ENCODE assay signal across 19 cellular contexts in the genomic region with DNA sequence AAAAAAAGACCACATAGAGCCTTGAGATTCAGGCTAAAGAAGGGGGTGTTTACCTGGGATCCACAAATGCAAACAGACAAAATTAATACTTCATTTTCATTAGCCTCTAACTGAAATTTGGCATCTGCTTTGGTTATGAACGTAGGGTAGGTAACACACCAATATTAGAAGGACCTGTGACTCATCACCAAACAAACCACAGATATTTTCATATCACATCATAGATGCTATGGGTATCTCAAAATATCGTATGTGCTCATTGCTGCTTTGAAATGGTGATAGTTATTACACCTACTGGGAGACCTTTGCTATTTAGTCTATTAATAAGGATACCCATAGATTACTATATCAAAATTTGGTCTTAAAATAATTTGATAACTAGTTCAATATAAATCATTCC.
A peak's percentile ranks its signal among the peaks of the same experiment; 100 is the strongest.
DNase-seq lines count a peak whose midpoint lies in the region; ATAC-seq, FAIRE-seq and TF ChIP-seq lines count a peak whose summit lies in the region.
"Had no signal": no experiment of that assay in that cellular context is flagged by ENCODE, and none has a peak within 500 bp of the region (broad histone marks: within the 10 kb centered on the region; RNA-seq: fewer than 3 reads in every experiment).

No MANE protein-coding gene starts in this region.

- no peak for FAIRE-seq in HepG2 (lab: Jason Lieb, UNC)

- no peak overlapping the region for H2AFZ ChIP-seq in HepG2 (ENCODE audit: low read length)
- H2AFZ ChIP-seq: GM23248 had no signal

- peak; percentile 60 for ATAC-seq in GM18867 (IDR thresholded peaks at IDR 0.05; ENCODE audit: unreplicated experiment)
- no peak for ATAC-seq in HepG2
- no peak for ATAC-seq in right cardiac atrium

- H4K20me1 ChIP-seq in HepG2 (ENCODE audit: insufficient read depth, low read length) = no peaks in the 10 kb centered on the region

- H3K79me2 ChIP-seq in HepG2 (ENCODE audit: insufficient read depth, low read length) = no peaks in the 10 kb centered on the region

- CTCF ChIA-PET in HepG2 (lab: Yijun Ruan, JAX; ENCODE audit: low intra/inter-chr PET ratio, low total read pairs) = no interaction called here

- WGBS in HepG2 (ENCODE audit: low lambda C conversion rate) = 90% methylated on average over 2 of the region's 2 CpGs
- 94% methylated on average over 2 of the region's 2 CpGs for WGBS in right cardiac atrium

- intact Hi-C loops in HepG2 (cut with micrococcal nuclease; ENCODE audit: unreplicated experiment) = no loop called here
- intact Hi-C loops in right cardiac atrium (cut with DNase I) = no loop called here

- no peak overlapping the region for H3K9ac ChIP-seq in HepG2 (ENCODE audit: insufficient read depth, low read depth, low read length)
- H3K9ac ChIP-seq: GM23248 had no signal

- H3K9me3 ChIP-seq in HepG2 (ENCODE audit: low read length) = no peaks in the 10 kb centered on the region
- no peaks in the 10 kb centered on the region for H3K9me3 ChIP-seq in right cardiac atrium (ENCODE audit: control insufficient read depth, low read length)
- H3K9me3 ChIP-seq: stomach, upper lobe of left lung had no signal

- H3K4me1 ChIP-seq in HepG2 (ENCODE audit: insufficient read depth, low read length) = no peaks in the 10 kb centered on the region
- H3K4me1 ChIP-seq in right cardiac atrium (ENCODE audit: control insufficient read depth, insufficient read depth, low read length) = peaks cover 2% of the 10 kb centered on the region
- H3K4me1 ChIP-seq: stomach had no signal

- H3K4me2 ChIP-seq in HepG2 (ENCODE audit: low read depth, low read length) = no peak overlapping the region

- no peak for TF ChIP-seq POLR2A in HepG2 (IDR thresholded peaks at IDR 0.05; ENCODE audit: insufficient read depth in 1 of 2, low read depth in 2 of 2, low read length in 2 of 2)

- TF ChIP-seq CTCF in GM10266 (IDR thresholded peaks at IDR 0.05; ENCODE audit: control insufficient read depth, insufficient read depth, low read depth, missing control alignments) (no peak), HepG2 (CRISPR knock-in tag; IDR thresholded peaks at IDR 0.05) (no peak)

- no peak overlapping the region for H3K27ac ChIP-seq in HepG2 (ENCODE audit: extremely low read length, insufficient read depth, low read length)
- no peak overlapping the region for H3K27ac ChIP-seq in right cardiac atrium (ENCODE audit: low read length)
- H3K27ac ChIP-seq: GM23248, stomach, upper lobe of left lung, WERI-Rb-1 had no signal

- POLR2A ChIA-PET in HepG2 (lab: Yijun Ruan, JAX) = no interaction called here

- H3K4me3 ChIP-seq in HepG2 (replicated peaks in 1 of 3; ENCODE audit: insufficient read depth in 1 of 3, low read depth in 2 of 3, low read length in 3 of 3) = no peak overlapping the region
- H3K4me3 ChIP-seq in right cardiac atrium (ENCODE audit: low read length) = no peak overlapping the region
- H3K4me3 ChIP-seq: GM23248, stomach, upper lobe of left lung had no signal

- in situ Hi-C loops in HepG2 (cut with HindIII; ENCODE audit: extremely low pct_ligation_motif_present, low pct_unique_long_range_greater_than_20kb) = no loop called here

- no peaks in the 10 kb centered on the region for H3K27me3 ChIP-seq in HepG2 (ENCODE audit: control insufficient read depth in 1 of 2, insufficient read depth in 2 of 2, low read length in 2 of 2)
- no peaks in the 10 kb centered on the region for H3K27me3 ChIP-seq in right cardiac atrium (ENCODE audit: control insufficient read depth, insufficient read depth)
- H3K27me3 ChIP-seq: upper lobe of left lung had no signal

- BruUV-seq in HepG2 (replicated peaks; lab: Mats Ljungman, UMichigan) = no TSS peak

- peak; percentile 14 for DNase-seq in GM10266 (ENCODE audit: extremely low spot score)
- DNase-seq in NCI-H226 = peak; percentile 35
- DNase-seq in myocyte (ENCODE audit: low read depth) = peak; percentile 34
- DNase-seq in HepG2 (ENCODE audit: low spot score) = no peak
- no peak for DNase-seq in NCI-H187 treated with DMSO at 0.1 percent for 48 hours (lab: John Stamatoyannopoulos, UW)
- no peak for DNase-seq in right cardiac atrium
- DNase-seq: activated effector memory CD4-positive, alpha-beta T cell treated with Interleukin-2 at 50 U/mL for 16 hours; amniotic stem cell; caudate nucleus; GM23248; NCI-H1417; NCI-H748 treated with DMSO at 0.1 percent for 48 hours; SIG-M5; stimulated activated CD4-positive, alpha-beta T cell treated with anti-CD3 and anti-CD28 coated beads, Interleukin-1b, Interleukin-23, amount 100 ng/mL, for 48 hours; stomach; T-helper 1 cell; upper lobe of left lung; WERI-Rb-1 had no signal

- no peak for TF ChIP-seq RAD21 in HepG2 (CRISPR knock-in tag; IDR thresholded peaks at IDR 0.05)

- TF ChIP-seq EP300 in HepG2 (IDR thresholded peaks at IDR 0.05; ENCODE audit: low read depth in 2 of 2, low read length in 2 of 2) (no peak), HepG2 (CRISPR knock-in tag; IDR thresholded peaks at IDR 0.05; ENCODE audit: borderline replicate concordance) (no peak)

- peaks cover 0 to 2% of the 10 kb centered on the region in 2 experiments; a peak in 1 of 5 replicates for H3K36me3 ChIP-seq in HepG2 (replicated peaks in 1 of 2; ENCODE audit: control insufficient read depth in 1 of 2, insufficient read depth in 2 of 2, low read length in 2 of 2)
- H3K36me3 ChIP-seq: WERI-Rb-1 had no signal

TF ChIP-seq in HepG2, 621 proteins besides CTCF, POLR2A, EP300 and RAD21:
- TF ChIP-seq ZNF20 (CRISPR knock-in tag; IDR thresholded peaks at IDR 0.05) = no peak
- no peak for TF ChIP-seq ZNF121 (CRISPR knock-in tag; IDR thresholded peaks at IDR 0.05)
- no peak for TF ChIP-seq PLSCR1 (CRISPR knock-in tag; IDR thresholded peaks at IDR 0.05; ENCODE audit: borderline replicate concordance)
- no peak for TF ChIP-seq HNRNPL (IDR thresholded peaks at IDR 0.05; ENCODE audit: low read depth, low read length)
- no peak for TF ChIP-seq SETDB1 (CRISPR knock-in tag; IDR thresholded peaks at IDR 0.05; ENCODE audit: borderline replicate concordance)
- TF ChIP-seq ZNF773 (CRISPR knock-in tag; IDR thresholded peaks at IDR 0.05; ENCODE audit: borderline replicate concordance) = no peak
- TF ChIP-seq ZNF343 (CRISPR knock-in tag; IDR thresholded peaks at IDR 0.05) = no peak
- no peak for TF ChIP-seq U2AF1 (optimal IDR thresholded peaks at IDR 0.05; ENCODE audit: low read depth, low read length)

Comparison
In these comparisons a context has a peak if more than half of its experiments do, and no peak if none do; other contexts are left out.
1. DNase-seq: peak in GM10266 (single experiment), NCI-H226 (single experiment) and myocyte (single experiment); none in HepG2 (single experiment), NCI-H187 treated with DMSO at 0.1 percent for 48 hours (single experiment) and right cardiac atrium (0 of 3).